Comparison of ENCODE assay signal across 1 cellular context in genomic region chr2:64768426-64769033, GRCh38.
TF ChIP-seq lines count a peak whose summit lies in the region.

No MANE protein-coding gene starts in this region.

TF ChIP-seq in GM12878, 131 proteins besides CTCF, POLR2A, EP300 and RAD21 (continued from another document):
- TF ChIP-seq PKNOX1 (IDR thresholded peaks at IDR 0.05): peak; percentile 38; the same call in 1 of the 2 replicates
- no peak for TF ChIP-seq BCL11A (IDR thresholded peaks at IDR 0.05; ENCODE audit: low read depth, low read length)
- no peak for TF ChIP-seq ETV6 (conservative IDR thresholded peaks at IDR 0.05 in 1 of 2, IDR thresholded peaks at IDR 0.05 in 1 of 2; ENCODE audit: borderline replicate concordance in 1 of 2, low read depth in 1 of 2)
- no peak for TF ChIP-seq ELK1 (IDR thresholded peaks at IDR 0.05; ENCODE audit: low read depth, low read length)
- no peak for TF ChIP-seq ZBTB40 (IDR thresholded peaks at IDR 0.05; ENCODE audit: borderline replicate concordance)
- no peak for TF ChIP-seq GABPA (IDR thresholded peaks at IDR 0.05; ENCODE audit: low read depth)
- no peak for TF ChIP-seq IRF5 (IDR thresholded peaks at IDR 0.05; ENCODE audit: borderline replicate concordance)
- no peak for TF ChIP-seq JUNB (IDR thresholded peaks at IDR 0.05)
- no peak for TF ChIP-seq WRNIP1 (IDR thresholded peaks at IDR 0.05; ENCODE audit: borderline replicate concordance, low read depth, low read length)
- TF ChIP-seq KLF5 (IDR thresholded peaks at IDR 0.05; ENCODE audit: partially characterized antibody): no peak
- no peak for TF ChIP-seq TBL1XR1 (IDR thresholded peaks at IDR 0.05; ENCODE audit: low read depth, low read length)
- no peak for TF ChIP-seq YBX1 (IDR thresholded peaks at IDR 0.05)
